24 cellular contexts compared by ENCODE assay signal in genomic region chr5:151064916-151065499, GRCh38. TPM values are rescaled to one million over a fixed set of nuclear protein-coding genes. Genes with fewer than 3 reads are reported as not detected.
DNase-seq lines count a peak whose midpoint lies in the region; ATAC-seq and TF ChIP-seq lines count a peak whose summit lies in the region.
"Had no signal": no experiment of that assay in that cellular context is flagged by ENCODE, and none has a peak within 500 bp of the region (broad histone marks: within the 10 kb centered on the region; RNA-seq: fewer than 3 reads in every experiment).

No MANE protein-coding gene starts in this region.

- H3K4me3 Mint-ChIP-seq in activated naive CD8-positive, alpha-beta T cell = no peak overlapping the region
- no peak overlapping the region for H3K4me3 Mint-ChIP-seq in activated naive CD8-positive, alpha-beta T cell treated with anti-CD3 and anti-CD28 coated beads for 36 hours
- H3K4me3 Mint-ChIP-seq in central memory CD8-positive, alpha-beta T cell = no peak overlapping the region
- H3K4me3 Mint-ChIP-seq in stimulated activated effector memory CD8-positive, alpha-beta T cell treated with anti-CD3 and anti-CD28 coated beads, Interleukin-12 subunit alpha, Interleukin-12 subunit beta, amount 100 ng/mL, for 72 hours = peak overlapping the region; percentile 67
- H3K4me3 Mint-ChIP-seq: CD4-positive, alpha-beta memory T cell; natural killer cell had no signal

- H4K20me1 ChIP-seq in IMR-90 (ENCODE audit: insufficient read depth, low read length) = peaks cover 47% of the 10 kb centered on the region

- peak overlapping the region; percentile 92 for H3K27ac Mint-ChIP-seq in activated naive CD8-positive, alpha-beta T cell
- H3K27ac Mint-ChIP-seq in activated naive CD8-positive, alpha-beta T cell treated with anti-CD3 and anti-CD28 coated beads for 36 hours = no peak overlapping the region
- peak overlapping the region; percentile 8 for H3K27ac Mint-ChIP-seq in central memory CD8-positive, alpha-beta T cell (ENCODE audit: low read depth)
- peak overlapping the region; percentile 45 for H3K27ac Mint-ChIP-seq in stimulated activated effector memory CD8-positive, alpha-beta T cell treated with anti-CD3 and anti-CD28 coated beads, Interleukin-12 subunit alpha, Interleukin-12 subunit beta, amount 100 ng/mL, for 72 hours

- H3K4me1 Mint-ChIP-seq in activated naive CD8-positive, alpha-beta T cell (ENCODE audit: low read depth) = peaks cover 81% of the 10 kb centered on the region
- H3K4me1 Mint-ChIP-seq in activated naive CD8-positive, alpha-beta T cell treated with anti-CD3 and anti-CD28 coated beads for 36 hours = peaks cover 75% of the 10 kb centered on the region
- H3K4me1 Mint-ChIP-seq in central memory CD8-positive, alpha-beta T cell = peaks cover 48% of the 10 kb centered on the region
- peaks cover 89% of the 10 kb centered on the region for H3K4me1 Mint-ChIP-seq in stimulated activated effector memory CD8-positive, alpha-beta T cell treated with anti-CD3 and anti-CD28 coated beads, Interleukin-12 subunit alpha, Interleukin-12 subunit beta, amount 100 ng/mL, for 72 hours

- peak overlapping the region; percentile 92; the same call in 1 of the 2 replicates for H3K4ac ChIP-seq in IMR-90 (ENCODE audit: low read depth, low read length)

- H2AK9ac ChIP-seq in IMR-90 (replicated peaks; ENCODE audit: low read depth, low read length, poor library complexity) = no peak overlapping the region

- H2BK120ac ChIP-seq in IMR-90 (ENCODE audit: low read depth, low read length) = peak overlapping the region; percentile 92; the same call in 1 of the 2 replicates

- TF ChIP-seq RAD21 in IMR-90 (IDR thresholded peaks at IDR 0.05; ENCODE audit: low read length) = no peak

- peaks cover 60% of the 10 kb centered on the region for H3K9me1 ChIP-seq in IMR-90 (ENCODE audit: insufficient read depth, low read length)

- no peak overlapping the region; a peak in 1 of 4 replicates for H4K8ac ChIP-seq in IMR-90 (ENCODE audit: low read depth in 2 of 2, low read length in 2 of 2)

- H3K36me3 ChIP-seq in IMR-90 (ENCODE audit: control insufficient read depth, insufficient read depth, low read length) = peaks cover 34% of the 10 kb centered on the region

- H3K56ac ChIP-seq in IMR-90 (ENCODE audit: extremely low read depth, insufficient read depth, low read length) = no peak overlapping the region

- no peak overlapping the region for H2BK5ac ChIP-seq in IMR-90 (ENCODE audit: low read depth, low read length, poor library complexity, severe bottlenecking)

- H3K9me3 Mint-ChIP-seq in activated naive CD8-positive, alpha-beta T cell (ENCODE audit: low read depth) = no peaks in the 10 kb centered on the region
- H3K9me3 Mint-ChIP-seq in activated naive CD8-positive, alpha-beta T cell treated with anti-CD3 and anti-CD28 coated beads for 36 hours = no peaks in the 10 kb centered on the region
- no peaks in the 10 kb centered on the region for H3K9me3 Mint-ChIP-seq in central memory CD8-positive, alpha-beta T cell
- no peaks in the 10 kb centered on the region for H3K9me3 Mint-ChIP-seq in stimulated activated effector memory CD8-positive, alpha-beta T cell treated with anti-CD3 and anti-CD28 coated beads, Interleukin-12 subunit alpha, Interleukin-12 subunit beta, amount 100 ng/mL, for 72 hours
- H3K9me3 Mint-ChIP-seq: CD4-positive, alpha-beta memory T cell; natural killer cell had no signal

- in situ Hi-C loops in IMR-90 (cut with MboI; ENCODE audit: low sequenced_read_pairs) = no loop called here

- H3K23ac ChIP-seq in IMR-90 (ENCODE audit: low read depth, low read length) = no peak overlapping the region

- dilution Hi-C loops in IMR-90 (cut with HindIII; ENCODE audit: low sequenced_read_pairs, unreplicated experiment) = no loop called here

- H4K5ac ChIP-seq in IMR-90 (ENCODE audit: low read depth, low read length) = no peak overlapping the region

- no peaks in the 10 kb centered on the region for H3K27me3 Mint-ChIP-seq in activated naive CD8-positive, alpha-beta T cell
- H3K27me3 Mint-ChIP-seq in activated naive CD8-positive, alpha-beta T cell treated with anti-CD3 and anti-CD28 coated beads for 36 hours = no peaks in the 10 kb centered on the region
- H3K27me3 Mint-ChIP-seq in central memory CD8-positive, alpha-beta T cell = no peaks in the 10 kb centered on the region
- H3K27me3 Mint-ChIP-seq: CD4-positive, alpha-beta memory T cell had no signal

- H3K4me3 ChIP-seq in IMR-90 (ENCODE audit: insufficient read depth, low read depth, low read length) = no peak overlapping the region
- H3K4me3 ChIP-seq: cardiac muscle cell, testis had no signal

- peak overlapping the region; percentile 94; the same call in 1 of the 2 replicates for H2AK5ac ChIP-seq in IMR-90 (ENCODE audit: low read depth, low read length)

- H4K91ac ChIP-seq in IMR-90 (ENCODE audit: insufficient read depth, low read depth, low read length) = no peak overlapping the region

- no peak overlapping the region for H3K27ac ChIP-seq in IMR-90 (ENCODE audit: insufficient read depth, low read length)
- H3K27ac ChIP-seq: testis had no signal

- no peak overlapping the region for H3K18ac ChIP-seq in IMR-90 (ENCODE audit: low read depth, low read length)

- no peak overlapping the region; the same call in 2 of the 3 replicates for H2BK15ac ChIP-seq in IMR-90 (ENCODE audit: low read depth, low read length)

- intact Hi-C loops in IMR-90 (cut with micrococcal nuclease) = no loop called here

- H3K4me2 ChIP-seq in IMR-90 (ENCODE audit: low read depth, low read length) = no peak overlapping the region

- ATAC-seq in IMR-90 (ENCODE audit: low read depth) = no peak
- no peak for ATAC-seq in central memory CD8-positive, alpha-beta T cell (replicated peaks; ENCODE audit: extremely low read depth, poor library complexity, severe bottlenecking)
- no peak for ATAC-seq in stimulated activated effector memory CD8-positive, alpha-beta T cell treated with anti-CD3 and anti-CD28 coated beads, Interleukin-12 subunit alpha, Interleukin-12 subunit beta, amount 100 ng/mL, for 72 hours
- no peak for ATAC-seq in HG02588 (IDR thresholded peaks at IDR 0.05; ENCODE audit: unreplicated experiment)
- ATAC-seq in HG03354 (IDR thresholded peaks at IDR 0.05; ENCODE audit: poor library complexity, severe bottlenecking, unreplicated experiment) = no peak
- ATAC-seq: left colon, natural killer cell, sciatic nerve had no signal

- no peak overlapping the region for H2AFZ ChIP-seq in IMR-90 (replicated peaks; ENCODE audit: low read length, poor library complexity)

- peaks cover 5% of the 10 kb centered on the region for H3K36me3 Mint-ChIP-seq in activated naive CD8-positive, alpha-beta T cell
- peaks cover 37% of the 10 kb centered on the region for H3K36me3 Mint-ChIP-seq in activated naive CD8-positive, alpha-beta T cell treated with anti-CD3 and anti-CD28 coated beads for 36 hours
- H3K36me3 Mint-ChIP-seq in central memory CD8-positive, alpha-beta T cell (ENCODE audit: insufficient read depth) = peaks cover 49% of the 10 kb centered on the region
- peaks cover 97% of the 10 kb centered on the region for H3K36me3 Mint-ChIP-seq in stimulated activated effector memory CD8-positive, alpha-beta T cell treated with anti-CD3 and anti-CD28 coated beads, Interleukin-12 subunit alpha, Interleukin-12 subunit beta, amount 100 ng/mL, for 72 hours
- H3K36me3 Mint-ChIP-seq: natural killer cell had no signal

- no peak for DNase-seq in activated naive CD8-positive, alpha-beta T cell treated with anti-CD3 and anti-CD28 coated beads for 36 hours
- DNase-seq in IMR-90 = no peak
- no peak for DNase-seq in central memory CD8-positive, alpha-beta T cell (ENCODE audit: low spot score in 2 of 2)
- DNase-seq in stimulated activated effector memory CD8-positive, alpha-beta T cell treated with anti-CD3 and anti-CD28 coated beads, Interleukin-12 subunit alpha, Interleukin-12 subunit beta, amount 100 ng/mL, for 72 hours (ENCODE audit: low spot score in 2 of 2) = no peak
- DNase-seq in AG08395 (ENCODE audit: low spot score) = no peak
- DNase-seq: CD4-positive, alpha-beta memory T cell; dermis blood vessel endothelial cell; GDM1; head of caudate nucleus; left colon; midbrain; natural killer cell; NCI-H1092 treated with DMSO at 0.1 percent for 48 hours; NCI-H1930; NCI-H226; NCI-H748 treated with DMSO at 0.1 percent for 48 hours; SHP77; testis had no signal

- H2BK20ac ChIP-seq in IMR-90 (ENCODE audit: low read depth, low read length) = no peak overlapping the region

- H3K9me3 ChIP-seq in IMR-90 (ENCODE audit: control insufficient read depth, insufficient read depth, low read length) = no peaks in the 10 kb centered on the region
- H3K9me3 ChIP-seq: testis had no signal

- CTCF ChIA-PET in IMR-90 (lab: Yijun Ruan, JAX) = interaction anchor here (0.9 to 1.1 kb wide), 2 partner anchors 18 to 55 kb away, joined by 3 to 9 read pairs; no protein-coding TSS in a partner anchor

- peak overlapping the region; percentile 78; the same call in 1 of the 2 replicates for H3K14ac ChIP-seq in IMR-90 (replicated peaks; ENCODE audit: low read depth, low read length)

- peaks cover 40% of the 10 kb centered on the region for H3K4me1 ChIP-seq in IMR-90 (ENCODE audit: control insufficient read depth, insufficient read depth, low read length)

- no peaks in the 10 kb centered on the region for H3K27me3 ChIP-seq in IMR-90 (ENCODE audit: control insufficient read depth, insufficient read depth, low read length)
- H3K27me3 ChIP-seq: cardiac muscle cell, testis had no signal

- POLR2A ChIA-PET in IMR-90 (lab: Charles Lee; ENCODE audit: unreplicated experiment) = no interaction called here

- no peak for TF ChIP-seq CTCF in IMR-90 (conservative IDR thresholded peaks at IDR 0.05; ENCODE audit: low read depth, low read length)

- WGBS in IMR-90 (ENCODE audit: extremely low coverage in 2 of 2, insufficient read length in 1 of 2), 2 experiments = 100% methylated on average over 4 of the region's 12 CpGs; no CpG with 5 or more reads in 1 of the 2 experiments

- no TSS peak for BruUV-seq in IMR-90 (replicated peaks; lab: Mats Ljungman, UMichigan)

- TF ChIP-seq POLR2A in IMR-90 (IDR thresholded peaks at IDR 0.05; ENCODE audit: low read depth, low read length) = no peak

- H3K79me1 ChIP-seq in IMR-90 (ENCODE audit: low read depth in 1 of 2, low read length in 2 of 2) = peaks cover 65 to 96% of the 10 kb centered on the region in 2 experiments

- no peak overlapping the region for H3K9ac ChIP-seq in IMR-90 (ENCODE audit: low read depth, low read length)

TF ChIP-seq in IMR-90, 13 proteins besides CTCF, POLR2A, EP300 and RAD21 (continues in another document):
- TF ChIP-seq FOS (IDR thresholded peaks at IDR 0.05; ENCODE audit: low read depth, low read length) = no peak

RNA-seq across cellular contexts. Expression of gene TNIP1, which starts 15.8 kb away (rescaled TPM):
- 100 to 1,000 TPM; 185 to 189 TPM for total RNA-seq in activated naive CD8-positive, alpha-beta T cell treated with anti-CD3 and anti-CD28 coated beads for 36 hours
- total RNA-seq in IMR-90 (2012; rRNA removed) = 88.0 and 92.8 TPM in 2 replicates
- polyA plus RNA-seq in IMR-90 (2012; rRNA removed) = 63.8 and 67.1 TPM in 2 replicates
- 62.2 and 66.5 TPM in 2 replicates for polyA plus RNA-seq in IMR-90 (2012; cell fraction: cytosol; rRNA removed)
- 59.0 and 59.6 TPM in 2 replicates for polyA plus RNA-seq in IMR-90 (2012; cell fraction: nucleus; rRNA removed; ENCODE audit: low replicate concordance)

RNA-seq across cellular contexts. Expression of gene GPX3, which starts 44.6 kb away (rescaled TPM):
- not detected for total RNA-seq in activated naive CD8-positive, alpha-beta T cell treated with anti-CD3 and anti-CD28 coated beads for 36 hours
- total RNA-seq in IMR-90 (2012; rRNA removed) = 0.28 and 0.36 TPM in 2 replicates
- polyA plus RNA-seq in IMR-90 (2012; rRNA removed) = 1.0 and 1.3 TPM in 2 replicates
- 0.89 and 1.2 TPM in 2 replicates for polyA plus RNA-seq in IMR-90 (2012; cell fraction: cytosol; rRNA removed)
- polyA plus RNA-seq in IMR-90 (2012; cell fraction: nucleus; rRNA removed; ENCODE audit: low replicate concordance) = 0.37 and 0.38 TPM in 2 replicates
- total RNA-seq: CD4-positive, alpha-beta memory T cell; OCI-LY7 had no signal
